ENCODE assay signal across 1 cellular context in genomic region chr12:131947482-131948027, GRCh38.
TF ChIP-seq lines count a peak whose summit lies in the region.

No MANE protein-coding gene starts in this region.

TF ChIP-seq in HepG2, 621 proteins besides CTCF, POLR2A, EP300 and RAD21:
- no peak for TF ChIP-seq ZNF619 (CRISPR knock-in tag; IDR thresholded peaks at IDR 0.05)
- no peak for TF ChIP-seq SMARCE1 (IDR thresholded peaks at IDR 0.05; ENCODE audit: borderline replicate concordance)
- TF ChIP-seq ZSCAN20 (CRISPR knock-in tag; IDR thresholded peaks at IDR 0.05; ENCODE audit: borderline replicate concordance) = no peak
- no peak for TF ChIP-seq ZNF749 (CRISPR knock-in tag; IDR thresholded peaks at IDR 0.05; ENCODE audit: borderline replicate concordance)
- TF ChIP-seq SNAPC2 (CRISPR knock-in tag; IDR thresholded peaks at IDR 0.05) = no peak
- no peak for TF ChIP-seq ESRRA (CRISPR knock-in tag; IDR thresholded peaks at IDR 0.05; ENCODE audit: low read depth)
- TF ChIP-seq MYC (CRISPR knock-in tag; IDR thresholded peaks at IDR 0.05; ENCODE audit: borderline replicate concordance) = no peak
- TF ChIP-seq KLF13 (CRISPR knock-in tag; IDR thresholded peaks at IDR 0.05) = no peak
- no peak for TF ChIP-seq ZKSCAN5 (CRISPR knock-in tag; IDR thresholded peaks at IDR 0.05)
- TF ChIP-seq KLF9 (CRISPR knock-in tag; IDR thresholded peaks at IDR 0.05; ENCODE audit: low read depth) = no peak
- TF ChIP-seq ATM (IDR thresholded peaks at IDR 0.05; ENCODE audit: borderline replicate concordance) = no peak
- no peak for TF ChIP-seq BORCS8-MEF2B (CRISPR knock-in tag; IDR thresholded peaks at IDR 0.05)
- TF ChIP-seq, protein P1, sequence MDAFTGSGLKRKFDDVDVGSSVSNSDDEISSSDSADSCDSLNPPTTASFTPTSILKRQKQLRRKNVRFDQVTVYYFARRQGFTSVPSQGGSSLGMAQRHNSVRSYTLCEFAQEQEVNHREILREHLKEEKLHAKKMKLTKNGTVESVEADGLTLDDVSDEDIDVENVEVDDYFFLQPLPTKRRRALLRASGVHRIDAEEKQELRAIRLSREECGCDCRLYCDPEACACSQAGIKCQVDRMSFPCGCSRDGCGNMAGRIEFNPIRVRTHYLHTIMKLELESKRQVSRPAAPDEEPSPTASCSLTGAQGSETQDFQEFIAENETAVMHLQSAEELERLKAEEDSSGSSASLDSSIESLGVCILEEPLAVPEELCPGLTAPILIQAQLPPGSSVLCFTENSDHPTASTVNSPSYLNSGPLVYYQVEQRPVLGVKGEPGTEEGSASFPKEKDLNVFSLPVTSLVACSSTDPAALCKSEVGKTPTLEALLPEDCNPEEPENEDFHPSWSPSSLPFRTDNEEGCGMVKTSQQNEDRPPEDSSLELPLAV (CRISPR knock-in tag; conservative IDR thresholded peaks at IDR 0.05; ENCODE audit: low read depth) = no peak
- TF ChIP-seq PHF8 (CRISPR knock-in tag; IDR thresholded peaks at IDR 0.05) = no peak
- no peak for TF ChIP-seq NCOR1 (IDR thresholded peaks at IDR 0.05; ENCODE audit: borderline replicate concordance, low read length)
- TF ChIP-seq, protein P2, sequence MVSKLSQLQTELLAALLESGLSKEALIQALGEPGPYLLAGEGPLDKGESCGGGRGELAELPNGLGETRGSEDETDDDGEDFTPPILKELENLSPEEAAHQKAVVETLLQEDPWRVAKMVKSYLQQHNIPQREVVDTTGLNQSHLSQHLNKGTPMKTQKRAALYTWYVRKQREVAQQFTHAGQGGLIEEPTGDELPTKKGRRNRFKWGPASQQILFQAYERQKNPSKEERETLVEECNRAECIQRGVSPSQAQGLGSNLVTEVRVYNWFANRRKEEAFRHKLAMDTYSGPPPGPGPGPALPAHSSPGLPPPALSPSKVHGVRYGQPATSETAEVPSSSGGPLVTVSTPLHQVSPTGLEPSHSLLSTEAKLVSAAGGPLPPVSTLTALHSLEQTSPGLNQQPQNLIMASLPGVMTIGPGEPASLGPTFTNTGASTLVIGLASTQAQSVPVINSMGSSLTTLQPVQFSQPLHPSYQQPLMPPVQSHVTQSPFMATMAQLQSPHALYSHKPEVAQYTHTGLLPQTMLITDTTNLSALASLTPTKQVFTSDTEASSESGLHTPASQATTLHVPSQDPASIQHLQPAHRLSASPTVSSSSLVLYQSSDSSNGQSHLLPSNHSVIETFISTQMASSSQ (IDR thresholded peaks at IDR 0.05; ENCODE audit: low read depth) = no peak
- TF ChIP-seq, protein P2 (CRISPR knock-in tag; IDR thresholded peaks at IDR 0.05; ENCODE audit: borderline replicate concordance) = no peak
- TF ChIP-seq ZNF878 (CRISPR knock-in tag; IDR thresholded peaks at IDR 0.05) = no peak
- no peak for TF ChIP-seq NFE2 (CRISPR knock-in tag; IDR thresholded peaks at IDR 0.05)
- no peak for TF ChIP-seq DMAP1 (CRISPR knock-in tag; IDR thresholded peaks at IDR 0.05)
- TF ChIP-seq ZNF552 (CRISPR knock-in tag; IDR thresholded peaks at IDR 0.05; ENCODE audit: borderline replicate concordance) = no peak
